Comparison of ENCODE assay signal across 1 cellular context in the genomic region with DNA sequence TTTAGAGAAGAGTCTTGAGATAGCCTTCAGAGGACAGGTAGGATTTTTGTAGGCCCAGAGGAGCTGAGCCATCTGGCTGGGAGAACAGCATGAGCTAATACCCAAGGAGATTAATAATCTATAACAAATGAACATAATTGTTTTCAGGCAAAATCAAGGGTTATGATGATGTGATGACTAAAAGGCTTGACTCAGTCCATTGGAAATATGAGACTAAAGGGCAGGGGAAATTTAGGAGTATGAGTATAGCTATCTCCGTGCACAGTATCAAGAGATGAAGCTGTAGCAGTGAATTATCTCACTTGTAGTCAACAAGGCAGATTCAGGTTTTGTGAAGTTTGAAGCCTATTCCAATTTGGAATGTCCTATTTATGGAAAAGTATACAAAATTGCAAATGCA.
TF ChIP-seq lines count a peak whose summit lies in the region.

No MANE protein-coding gene starts in this region.

TF ChIP-seq in IMR-90, 13 proteins besides CTCF, POLR2A, EP300 and RAD21 (continued from another document):
- TF ChIP-seq, protein P1, sequence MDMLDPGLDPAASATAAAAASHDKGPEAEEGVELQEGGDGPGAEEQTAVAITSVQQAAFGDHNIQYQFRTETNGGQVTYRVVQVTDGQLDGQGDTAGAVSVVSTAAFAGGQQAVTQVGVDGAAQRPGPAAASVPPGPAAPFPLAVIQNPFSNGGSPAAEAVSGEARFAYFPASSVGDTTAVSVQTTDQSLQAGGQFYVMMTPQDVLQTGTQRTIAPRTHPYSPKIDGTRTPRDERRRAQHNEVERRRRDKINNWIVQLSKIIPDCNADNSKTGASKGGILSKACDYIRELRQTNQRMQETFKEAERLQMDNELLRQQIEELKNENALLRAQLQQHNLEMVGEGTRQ (IDR thresholded peaks at IDR 0.05; ENCODE audit: low read depth, low read length), result no peak
- no peak for TF ChIP-seq FOS (IDR thresholded peaks at IDR 0.05; ENCODE audit: low read depth, low read length)
- no peak for TF ChIP-seq CEBPB (IDR thresholded peaks at IDR 0.05; ENCODE audit: low read depth, low read length)
- TF ChIP-seq BHLHE40 (IDR thresholded peaks at IDR 0.05; ENCODE audit: low read depth, low read length), result no peak
- no peak for TF ChIP-seq MAFK (IDR thresholded peaks at IDR 0.05; ENCODE audit: low read depth, low read length)
